Comparison of ENCODE assay signal across 18 cellular contexts in genomic region chr5:77637170-77638074, GRCh38. TPM values are rescaled to one million over a fixed set of nuclear protein-coding genes. Genes with fewer than 3 reads are reported as not detected.
A peak's percentile ranks its signal among the peaks of the same experiment; 100 is the strongest.
DNase-seq lines count a peak whose midpoint lies in the region; ATAC-seq and TF ChIP-seq lines count a peak whose summit lies in the region.
"Had no signal": no experiment of that assay in that cellular context is flagged by ENCODE, and none has a peak within 500 bp of the region (broad histone marks: within the 10 kb centered on the region; RNA-seq: fewer than 3 reads in every experiment).

No MANE protein-coding gene starts in this region.

- H3K4me3 ChIP-seq in GM12865 (ENCODE audit: low read depth, low read length): peak overlapping the region; percentile 28
- H3K4me3 ChIP-seq in naive thymus-derived CD4-positive, alpha-beta T cell (ENCODE audit: low read length): no peak overlapping the region
- H3K4me3 ChIP-seq: colonic mucosa, right lobe of liver had no signal

- no peak for ATAC-seq in naive thymus-derived CD4-positive, alpha-beta T cell
- no peak for ATAC-seq in GM21390 (IDR thresholded peaks at IDR 0.05; ENCODE audit: unreplicated experiment)

- H3K36me3 Mint-ChIP-seq in activated T-helper 1 cell treated with anti-CD3 and anti-CD28 coated beads, Interleukin-12 subunit alpha, Interleukin-12 subunit beta, Interleukin-2, Interleukin-4 antibody, amounts not matched to agents 30 ng/mL and 10 ng/mL and 1 ng/mL, durations not matched to agents 14 hours and 24 hours and 36 hours (ENCODE audit: low read depth): peaks cover 7% of the 10 kb centered on the region
- H3K36me3 Mint-ChIP-seq in naive thymus-derived CD4-positive, alpha-beta T cell: peaks cover 0 to 21% (median 7%) of the 10 kb centered on the region in 5 donors

- peaks cover 13% of the 10 kb centered on the region for H3K9me3 Mint-ChIP-seq in activated T-helper 1 cell treated with anti-CD3 and anti-CD28 coated beads, Interleukin-12 subunit alpha, Interleukin-12 subunit beta, Interleukin-2, Interleukin-4 antibody, amounts not matched to agents 30 ng/mL and 10 ng/mL and 1 ng/mL, durations not matched to agents 14 hours and 24 hours and 36 hours
- peaks cover 2 to 66% (median 27%) of the 10 kb centered on the region in 11 donors for H3K9me3 Mint-ChIP-seq in naive thymus-derived CD4-positive, alpha-beta T cell

- CTCF ChIA-PET in naive thymus-derived CD4-positive, alpha-beta T cell (lab: Charles Lee): no interaction called here

- POLR2A ChIA-PET in naive thymus-derived CD4-positive, alpha-beta T cell (lab: Charles Lee): no interaction called here

- H3K27ac ChIP-seq in naive thymus-derived CD4-positive, alpha-beta T cell (ENCODE audit: low read depth, low read length): no peak overlapping the region
- H3K27ac ChIP-seq: 22Rv1, colonic mucosa, HL-60, right lobe of liver, tibial artery, VCaP had no signal

- H3K4me1 Mint-ChIP-seq in activated T-helper 1 cell treated with anti-CD3 and anti-CD28 coated beads, Interleukin-12 subunit alpha, Interleukin-12 subunit beta, Interleukin-2, Interleukin-4 antibody, amounts not matched to agents 30 ng/mL and 10 ng/mL and 1 ng/mL, durations not matched to agents 14 hours and 24 hours and 36 hours (ENCODE audit: low read depth): peaks cover 19% of the 10 kb centered on the region
- H3K4me1 Mint-ChIP-seq in naive thymus-derived CD4-positive, alpha-beta T cell: peaks cover 13 to 35% (median 29%) of the 10 kb centered on the region in 7 donors

- no peak for TF ChIP-seq CTCF in GM12865 (IDR thresholded peaks at IDR 0.05; ENCODE audit: insufficient read depth, low read depth, low read length, missing control alignments)

- H3K27me3 Mint-ChIP-seq in activated T-helper 1 cell treated with anti-CD3 and anti-CD28 coated beads, Interleukin-12 subunit alpha, Interleukin-12 subunit beta, Interleukin-2, Interleukin-4 antibody, amounts not matched to agents 30 ng/mL and 10 ng/mL and 1 ng/mL, durations not matched to agents 14 hours and 24 hours and 36 hours (ENCODE audit: insufficient read depth): peaks cover 83% of the 10 kb centered on the region
- peaks cover 76 to 91% (median 80%) of the 10 kb centered on the region in 5 donors for H3K27me3 Mint-ChIP-seq in naive thymus-derived CD4-positive, alpha-beta T cell

- peak overlapping the region; percentile 5 for H3K4me3 Mint-ChIP-seq in activated T-helper 1 cell treated with anti-CD3 and anti-CD28 coated beads, Interleukin-12 subunit alpha, Interleukin-12 subunit beta, Interleukin-2, Interleukin-4 antibody, amounts not matched to agents 30 ng/mL and 10 ng/mL and 1 ng/mL, durations not matched to agents 14 hours and 24 hours and 36 hours
- peak overlapping the region; percentile 21 to 72 (median 58) for H3K4me3 Mint-ChIP-seq in naive thymus-derived CD4-positive, alpha-beta T cell

- peaks cover 0 to 25% (median 0%) of the 10 kb centered on the region in 3 experiments for H3K9me3 ChIP-seq in naive thymus-derived CD4-positive, alpha-beta T cell (ENCODE audit: control insufficient read depth in 2 of 3, low read length in 3 of 3)
- H3K9me3 ChIP-seq: colonic mucosa, right lobe of liver, tibial artery had no signal

- H3K27ac Mint-ChIP-seq in activated T-helper 1 cell treated with anti-CD3 and anti-CD28 coated beads, Interleukin-12 subunit alpha, Interleukin-12 subunit beta, Interleukin-2, Interleukin-4 antibody, amounts not matched to agents 30 ng/mL and 10 ng/mL and 1 ng/mL, durations not matched to agents 14 hours and 24 hours and 36 hours: peak overlapping the region; percentile 87
- peak overlapping the region in 6 of 9 donors; percentile 9 to 87 (median 82) for H3K27ac Mint-ChIP-seq in naive thymus-derived CD4-positive, alpha-beta T cell

- H3K4me1 ChIP-seq in naive thymus-derived CD4-positive, alpha-beta T cell (ENCODE audit: control insufficient read depth in 2 of 2, insufficient read depth in 2 of 2, low read length in 2 of 2): no peaks in the 10 kb centered on the region
- H3K4me1 ChIP-seq: colonic mucosa had no signal

- peak; percentile 6 for DNase-seq in DMS153 treated with DMSO at 0.1 percent for 48 hours (lab: John Stamatoyannopoulos, UW; ENCODE audit: unreplicated experiment)
- no peak for DNase-seq in DMS153 (lab: John Stamatoyannopoulos, UW)
- no peak for DNase-seq in GM12865 (ENCODE audit: low read depth)
- DNase-seq in activated T-helper 1 cell treated with anti-CD3 and anti-CD28 coated beads, Interleukin-12 subunit alpha, Interleukin-12 subunit beta, Interleukin-2, Interleukin-4 antibody, amounts not matched to agents 30 ng/mL and 10 ng/mL and 1 ng/mL, durations not matched to agents 14 hours and 24 hours and 36 hours (ENCODE audit: low spot score): no peak
- DNase-seq in naive thymus-derived CD4-positive, alpha-beta T cell: peak in 1 of 9 donors; percentile 8
- no peak for DNase-seq in RKO (ENCODE audit: low spot score)
- no peak for DNase-seq in globus pallidus (ENCODE audit: low spot score)
- DNase-seq: activated gamma-delta T cell treated with Interleukin-2 at 50 U/mL for 16 hours, colonic mucosa, GOT3, NCI-H2227 treated with DMSO at 0.1 percent for 48 hours, right lobe of liver, tibial artery had no signal

- no peaks in the 10 kb centered on the region for H3K36me3 ChIP-seq in naive thymus-derived CD4-positive, alpha-beta T cell (ENCODE audit: control insufficient read depth in 2 of 3, insufficient read depth in 3 of 3, low read length in 3 of 3)
- H3K36me3 ChIP-seq: colonic mucosa, right lobe of liver, tibial artery had no signal

- intact Hi-C loops in activated T-helper 1 cell treated with anti-CD3 and anti-CD28 coated beads, Interleukin-12 subunit alpha, Interleukin-12 subunit beta, Interleukin-2, Interleukin-4 antibody, amounts not matched to agents 30 ng/mL and 10 ng/mL and 1 ng/mL, durations not matched to agents 14 hours and 24 hours and 36 hours (cut with micrococcal nuclease): loop anchor here (5.0 to 10.0 kb wide), 2 partner anchors 205 to 1553 kb away; partner anchors contain the start of gene SV2C
- intact Hi-C loops in naive thymus-derived CD4-positive, alpha-beta T cell (cut with micrococcal nuclease): no loop called here

- peaks cover 54 to 86% of the 10 kb centered on the region in 2 donors for H3K27me3 ChIP-seq in naive thymus-derived CD4-positive, alpha-beta T cell (ENCODE audit: control insufficient read depth in 2 of 2, insufficient read depth in 2 of 2, low read length in 2 of 2)

RNA-seq across cellular contexts. Expression of gene OTP, which starts 1.1 kb away (rescaled TPM):
- not detected in 2 replicates for total RNA-seq in activated T-helper 1 cell treated with anti-CD3 and anti-CD28 coated beads, Interleukin-12 subunit alpha, Interleukin-12 subunit beta, Interleukin-2, Interleukin-4 antibody, amounts not matched to agents 30 ng/mL and 10 ng/mL and 1 ng/mL, durations not matched to agents 14 hours and 24 hours and 36 hours
- not detected for total RNA-seq in naive thymus-derived CD4-positive, alpha-beta T cell
- not detected for polyA plus RNA-seq in naive thymus-derived CD4-positive, alpha-beta T cell
- total RNA-seq: colonic mucosa, mononuclear cell, right lobe of liver had no signal
